Comparison of ENCODE assay signal across 23 cellular contexts in the genomic region with DNA sequence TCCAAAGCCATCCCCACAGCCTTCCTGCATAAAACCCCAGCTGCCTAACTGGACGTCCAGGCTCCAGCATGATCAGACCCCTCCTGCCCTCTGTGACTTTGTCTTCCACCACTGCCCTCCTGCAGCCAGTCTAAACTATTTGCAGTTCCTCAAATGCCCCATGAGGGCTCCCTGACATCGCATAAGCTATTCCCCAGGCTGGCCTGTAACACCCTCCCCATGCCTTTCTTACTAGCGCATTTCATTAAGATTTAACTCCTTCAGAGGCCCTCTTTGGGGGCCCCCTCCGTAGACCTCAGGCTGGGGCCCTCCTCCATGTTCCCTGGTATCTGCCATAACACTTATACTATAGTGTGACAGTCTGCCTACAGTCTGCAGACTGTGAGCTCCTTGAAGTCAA. TPM values are rescaled to one million over a fixed set of nuclear protein-coding genes. Genes with fewer than 3 reads are reported as not detected.
DNase-seq lines count a peak whose midpoint lies in the region; ATAC-seq, FAIRE-seq and TF ChIP-seq lines count a peak whose summit lies in the region.
"Had no signal": no experiment of that assay in that cellular context is flagged by ENCODE, and none has a peak within 500 bp of the region (broad histone marks: within the 10 kb centered on the region; RNA-seq: fewer than 3 reads in every experiment).

No MANE protein-coding gene starts in this region.

- WGBS in HepG2 (ENCODE audit: low lambda C conversion rate), result 0% methylated on average over 4 of the region's 4 CpGs
- 19% methylated on average over 4 of the region's 4 CpGs for WGBS in right lobe of liver (ENCODE audit: insufficient coverage, low coverage, low lambda C conversion rate, missing lambda C conversion rate)

- H3K4me2 ChIP-seq in HepG2 (ENCODE audit: low read depth, low read length), result no peak overlapping the region

- H3K4me1 ChIP-seq in HepG2 (ENCODE audit: insufficient read depth, low read length) (no peaks in the 10 kb centered on the region), right lobe of liver (no peaks in the 10 kb centered on the region), foreskin keratinocyte (no peaks in the 10 kb centered on the region)
- H3K4me1 ChIP-seq: transverse colon had no signal

- POLR2A ChIA-PET in HepG2 (lab: Yijun Ruan, JAX), result no interaction called here

- no peak overlapping the region for H2AFZ ChIP-seq in HepG2 (ENCODE audit: low read length)
- H2AFZ ChIP-seq: GM23248 had no signal

- H3K4me3 ChIP-seq in HepG2 (replicated peaks in 1 of 3; ENCODE audit: insufficient read depth in 1 of 3, low read depth in 2 of 3, low read length in 3 of 3), result no peak overlapping the region
- H3K4me3 ChIP-seq in right lobe of liver, result no peak overlapping the region
- H3K4me3 ChIP-seq: GM23248, transverse colon had no signal

- peaks cover 0 to 2% of the 10 kb centered on the region in 2 experiments; a peak in 3 of 5 replicates for H3K27me3 ChIP-seq in HepG2 (ENCODE audit: control insufficient read depth in 1 of 2, insufficient read depth in 2 of 2, low read length in 2 of 2)
- no peaks in the 10 kb centered on the region for H3K27me3 ChIP-seq in right lobe of liver
- H3K27me3 ChIP-seq in foreskin keratinocyte, result no peaks in the 10 kb centered on the region
- H3K27me3 ChIP-seq: brain microvascular endothelial cell, transverse colon had no signal

- no peak for TF ChIP-seq CTCF in HepG2 (CRISPR knock-in tag; IDR thresholded peaks at IDR 0.05)
- no peak for TF ChIP-seq CTCF in right lobe of liver (IDR thresholded peaks at IDR 0.05)
- TF ChIP-seq CTCF in foreskin keratinocyte (conservative IDR thresholded peaks at IDR 0.05), result peak; percentile 5

- H3K27ac ChIP-seq in HepG2 (ENCODE audit: extremely low read length, insufficient read depth, low read length), result no peak overlapping the region
- no peak overlapping the region for H3K27ac ChIP-seq in right lobe of liver
- no peak overlapping the region for H3K27ac ChIP-seq in foreskin keratinocyte
- H3K27ac ChIP-seq: brain microvascular endothelial cell, GM23248, transverse colon had no signal

- TF ChIP-seq POLR2A in HepG2 (IDR thresholded peaks at IDR 0.05; ENCODE audit: insufficient read depth in 1 of 2, low read depth in 2 of 2, low read length in 2 of 2), result no peak
- TF ChIP-seq POLR2A in right lobe of liver (IDR thresholded peaks at IDR 0.05), result no peak

- DNase-seq in HepG2 (ENCODE audit: low spot score) (no peak), right lobe of liver (no peak), OCI-M1 (lab: John Stamatoyannopoulos, UW) (peak; percentile 1), foreskin keratinocyte (no peak), CD1c-positive myeloid dendritic cell (ENCODE audit: extremely low spot score) (no peak), midbrain (lab: John Stamatoyannopoulos, UW) (no peak), HTR-8/SVneo (ENCODE audit: insufficient read length, low spot score) (no peak)
- DNase-seq: ACHN; activated CD4-positive, alpha-beta T cell treated with anti-CD3 and anti-CD28 coated beads for 1 hour; brain microvascular endothelial cell; CD4-positive, alpha-beta memory T cell; DMS79 treated with DMSO at 0.1 percent for 48 hours; GM23248; hippocampal formation; NCI-H2171 treated with DMSO at 0.1 percent for 48 hours; stimulated activated naive CD4-positive, alpha-beta T cell; transverse colon had no signal

- FAIRE-seq in HepG2 (lab: Jason Lieb, UNC), result no peak
- no peak for FAIRE-seq in HTR-8/SVneo (lab: Jason Lieb, UNC)
- FAIRE-seq: endothelial cell of umbilical vein had no signal

- no TSS peak for BruUV-seq in HepG2 (replicated peaks; lab: Mats Ljungman, UMichigan)

- in situ Hi-C loops in HepG2 (cut with HindIII; ENCODE audit: extremely low pct_ligation_motif_present, low pct_unique_long_range_greater_than_20kb), result no loop called here

- H4K20me1 ChIP-seq in HepG2 (ENCODE audit: insufficient read depth, low read length), result no peaks in the 10 kb centered on the region

- H3K79me2 ChIP-seq in HepG2 (ENCODE audit: insufficient read depth, low read length), result no peaks in the 10 kb centered on the region

- CTCF ChIA-PET in HepG2 (lab: Yijun Ruan, JAX; ENCODE audit: low intra/inter-chr PET ratio, low total read pairs), result no interaction called here

- no peaks in the 10 kb centered on the region for H3K36me3 ChIP-seq in HepG2 (replicated peaks in 1 of 2; ENCODE audit: control insufficient read depth in 1 of 2, insufficient read depth in 2 of 2, low read length in 2 of 2)
- no peaks in the 10 kb centered on the region for H3K36me3 ChIP-seq in right lobe of liver
- H3K36me3 ChIP-seq: brain microvascular endothelial cell, transverse colon had no signal

- H3K9ac ChIP-seq in HepG2 (ENCODE audit: insufficient read depth, low read depth, low read length), result no peak overlapping the region
- H3K9ac ChIP-seq: GM23248 had no signal

- ATAC-seq in HepG2, result peak; percentile 68
- no peak for ATAC-seq in right lobe of liver
- no peak for ATAC-seq in foreskin keratinocyte
- ATAC-seq in HG03045 (IDR thresholded peaks at IDR 0.05; ENCODE audit: unreplicated experiment), result no peak
- ATAC-seq: activated T-helper 17 cell treated with anti-CD3 and anti-CD28 coated beads, Interleukin-2, amount 50 U/mL, for 72 hours had no signal

- TF ChIP-seq EP300 in HepG2 (IDR thresholded peaks at IDR 0.05; ENCODE audit: low read depth in 2 of 2, low read length in 2 of 2), result no peak
- no peak for TF ChIP-seq EP300 in HepG2 (CRISPR knock-in tag; IDR thresholded peaks at IDR 0.05; ENCODE audit: borderline replicate concordance)

- intact Hi-C loops in HepG2 (cut with micrococcal nuclease; ENCODE audit: unreplicated experiment) (no loop called here), right lobe of liver (cut with DNase I) (no loop called here)

- no peak for TF ChIP-seq RAD21 in HepG2 (CRISPR knock-in tag; IDR thresholded peaks at IDR 0.05)

- H3K9me3 ChIP-seq in HepG2 (ENCODE audit: low read length), result peaks cover 13% of the 10 kb centered on the region
- H3K9me3 ChIP-seq in right lobe of liver, result no peaks in the 10 kb centered on the region

TF ChIP-seq in HepG2, 621 proteins besides CTCF, POLR2A, EP300 and RAD21:
- TF ChIP-seq ZNF547 (CRISPR knock-in tag; IDR thresholded peaks at IDR 0.05) (no peak), STAG1 (CRISPR knock-in tag; IDR thresholded peaks at IDR 0.05) (peak; percentile 28; the same call in 1 of the 2 replicates)

RNA-seq across cellular contexts. Expression of a gene that starts 15.5 kb away (rescaled TPM):
- total RNA-seq in HepG2 (2016; rRNA removed; fragmentation: Illumina TruSeq; extraction: Trizol) (not detected in 2 replicates), right lobe of liver (not detected), foreskin keratinocyte (not detected in 2 replicates)
- not detected in 2 replicates for total RNA-seq in HepG2 (2016; cell fraction: cytosol; rRNA removed; fragmentation: Illumina TruSeq; extraction: Trizol; ENCODE audit: low read depth)
- not detected in 2 replicates for total RNA-seq in HepG2 (2016; cell fraction: insoluble cytoplasmic fraction; rRNA removed; fragmentation: Illumina TruSeq; extraction: Trizol)
- total RNA-seq in HepG2 (2016; cell fraction: membrane; rRNA removed; fragmentation: Illumina TruSeq; extraction: Trizol), result not detected in 2 replicates
- not detected in 2 replicates for total RNA-seq in HepG2 (2016; cell fraction: nucleus; rRNA removed; fragmentation: Illumina TruSeq; extraction: Trizol)
- polyA plus RNA-seq in HepG2 (2011; rRNA removed) (not detected in 2 replicates), foreskin keratinocyte (not detected in 2 replicates)
- polyA plus RNA-seq in HepG2 (2011; cell fraction: cytosol; rRNA removed), result not detected in 2 replicates
- polyA plus RNA-seq in HepG2 (2011; cell fraction: nucleus; rRNA removed), result not detected in 2 replicates
- not detected in 2 replicates for polyA plus RNA-seq in HepG2 (2012)
- not detected in 2 replicates for polyA plus RNA-seq in HepG2 (2016; cell fraction: cytosol; fragmentation: Illumina TruSeq; extraction: Trizol; ENCODE audit: low read depth)
- not detected in 2 replicates for polyA plus RNA-seq in HepG2 (2016; cell fraction: insoluble cytoplasmic fraction; fragmentation: Illumina TruSeq; extraction: Trizol; ENCODE audit: low read depth)
- not detected in 2 replicates for polyA plus RNA-seq in HepG2 (2016; cell fraction: membrane; fragmentation: Illumina TruSeq; extraction: Trizol; ENCODE audit: low read depth)
- not detected in 2 replicates for polyA plus RNA-seq in HepG2 (2016; cell fraction: nucleus; fragmentation: Illumina TruSeq; extraction: Trizol; ENCODE audit: insufficient read depth, low read depth)
- polyA minus RNA-seq in HepG2 (2011; rRNA and poly(A)+ RNA removed; ENCODE audit: low replicate concordance), result not detected in 2 replicates
- not detected in 2 replicates for polyA minus RNA-seq in HepG2 (2011; cell fraction: cytosol; rRNA and poly(A)+ RNA removed)
- polyA minus RNA-seq in HepG2 (2011; cell fraction: nucleus; rRNA and poly(A)+ RNA removed), result not detected in 2 replicates
- total RNA-seq: activated T-helper 17 cell treated with anti-CD3 and anti-CD28 coated beads, Interleukin-2, amount 50 U/mL, for 72 hours; CD4-positive, alpha-beta memory T cell; endothelial cell of umbilical vein; GM23248; renal cortical epithelial cell; T-helper 2 cell treated with Interferon-gamma antibody and Interleukin-4, amounts not matched to agents 100 ng/mL and 5 ng/mL, for 36 hours; transverse colon had no signal
- polyA plus RNA-seq: CD4-positive, alpha-beta memory T cell; endothelial cell of umbilical vein; GM23248; IgD-negative memory B cell had no signal
